1 cellular context compared by ENCODE assay signal in the genomic region with DNA sequence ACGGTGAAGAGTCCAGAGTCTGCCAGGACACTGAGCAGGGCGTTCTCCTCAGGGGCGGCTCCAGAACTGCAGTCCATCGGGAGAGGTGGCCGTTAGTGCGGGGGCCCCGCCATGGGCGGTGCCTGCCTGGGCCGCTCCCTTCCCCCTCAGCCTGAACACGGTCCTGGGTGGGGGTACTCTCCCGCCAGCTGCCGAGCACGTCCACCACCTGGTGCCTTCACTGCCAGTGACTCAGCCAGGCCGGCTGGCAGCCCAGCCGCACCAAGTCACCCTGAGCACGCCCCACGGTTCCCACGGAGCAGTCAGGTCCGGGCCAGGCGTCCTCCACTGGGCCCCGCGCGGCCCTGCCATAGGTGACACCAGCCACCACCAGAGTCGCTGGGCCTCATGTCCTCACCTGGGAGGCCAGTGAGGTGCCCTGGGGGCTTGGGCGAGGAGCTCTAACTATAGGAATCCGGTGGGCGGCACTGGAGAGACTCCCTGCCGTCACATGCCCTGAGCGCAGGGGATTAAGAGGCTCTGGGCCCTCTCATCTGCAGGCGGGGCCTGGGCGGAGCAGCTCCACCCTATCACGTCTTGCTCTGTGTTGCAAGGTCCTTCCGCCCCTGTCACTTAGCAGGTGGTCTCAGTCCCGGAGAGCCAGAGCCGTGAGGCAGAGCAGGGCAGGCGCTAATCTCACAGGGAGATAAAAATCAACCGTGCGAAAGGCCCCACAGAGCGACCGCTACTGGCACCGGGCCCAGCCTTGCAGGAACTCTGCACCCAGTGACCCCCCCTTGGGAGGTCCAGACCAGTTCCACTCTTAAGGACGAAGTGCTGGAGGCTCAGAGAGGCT.
TF ChIP-seq lines count a peak whose summit lies in the region.

No MANE protein-coding gene starts in this region.

TF ChIP-seq in HCT116, 20 proteins besides CTCF, POLR2A, EP300 and RAD21 (continued from another document):
- TF ChIP-seq, protein P1, sequence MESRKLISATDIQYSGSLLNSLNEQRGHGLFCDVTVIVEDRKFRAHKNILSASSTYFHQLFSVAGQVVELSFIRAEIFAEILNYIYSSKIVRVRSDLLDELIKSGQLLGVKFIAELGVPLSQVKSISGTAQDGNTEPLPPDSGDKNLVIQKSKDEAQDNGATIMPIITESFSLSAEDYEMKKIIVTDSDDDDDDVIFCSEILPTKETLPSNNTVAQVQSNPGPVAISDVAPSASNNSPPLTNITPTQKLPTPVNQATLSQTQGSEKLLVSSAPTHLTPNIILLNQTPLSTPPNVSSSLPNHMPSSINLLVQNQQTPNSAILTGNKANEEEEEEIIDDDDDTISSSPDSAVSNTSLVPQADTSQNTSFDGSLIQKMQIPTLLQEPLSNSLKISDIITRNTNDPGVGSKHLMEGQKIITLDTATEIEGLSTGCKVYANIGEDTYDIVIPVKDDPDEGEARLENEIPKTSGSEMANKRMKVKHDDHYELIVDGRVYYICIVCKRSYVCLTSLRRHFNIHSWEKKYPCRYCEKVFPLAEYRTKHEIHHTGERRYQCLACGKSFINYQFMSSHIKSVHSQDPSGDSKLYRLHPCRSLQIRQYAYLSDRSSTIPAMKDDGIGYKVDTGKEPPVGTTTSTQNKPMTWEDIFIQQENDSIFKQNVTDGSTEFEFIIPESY (IDR thresholded peaks at IDR 0.05; ENCODE audit: extremely low read depth, insufficient replicate concordance, low read length): no peak
